Comparison of ENCODE assay signal across 12 cellular contexts in genomic region chr15:28456476-28457395, GRCh38.
A peak's percentile ranks its signal among the peaks of the same experiment; 100 is the strongest.
DNase-seq lines count a peak whose midpoint lies in the region; ATAC-seq and TF ChIP-seq lines count a peak whose summit lies in the region.
"Had no signal": no experiment of that assay in that cellular context is flagged by ENCODE, and none has a peak within 500 bp of the region (broad histone marks: within the 10 kb centered on the region; RNA-seq: fewer than 3 reads in every experiment).

No MANE protein-coding gene starts in this region.

- H3K27ac ChIP-seq in right atrium auricular region (no peak overlapping the region), vagina (no peak overlapping the region), foreskin keratinocyte (no peak overlapping the region)
- H3K27ac ChIP-seq: gastroesophageal sphincter, tibial artery had no signal

- DNase-seq in Right ventricle myocardium superior (peak; percentile 39), right atrium auricular region (ENCODE audit: low spot score) (no peak), dedifferentiated amniotic fluid mesenchymal stem cell (ENCODE audit: extremely low spot score) (peak; percentile 14), mucosa of gallbladder (ENCODE audit: low spot score) (peak; percentile 15), vagina (ENCODE audit: extremely low spot score in 2 of 2) (peak; percentile 85 to 96), foreskin keratinocyte (no peak), T1000 (lab: John Stamatoyannopoulos, UW) (no peak), T-helper 9 cell (no peak)
- DNase-seq: activated CD4-positive, alpha-beta T cell treated with anti-CD3 and anti-CD28 coated beads for 4 hours; activated T-cell treated with anti-CD3 and anti-CD28 coated beads, Interleukin-2, amount 50 U/mL, for 72 hours; tibial artery had no signal

- no peak for TF ChIP-seq CTCF in right atrium auricular region (IDR thresholded peaks at IDR 0.05)
- no peak for TF ChIP-seq CTCF in vagina (IDR thresholded peaks at IDR 0.05)
- TF ChIP-seq CTCF in foreskin keratinocyte (conservative IDR thresholded peaks at IDR 0.05) = no peak

- TF ChIP-seq POLR2A in vagina (IDR thresholded peaks at IDR 0.05) = no peak

- H3K27me3 ChIP-seq in right atrium auricular region = no peaks in the 10 kb centered on the region
- H3K27me3 ChIP-seq in vagina = no peaks in the 10 kb centered on the region
- peaks cover 2% of the 10 kb centered on the region for H3K27me3 ChIP-seq in foreskin keratinocyte

- H3K4me1 ChIP-seq in right atrium auricular region (peaks cover 0 to 5% of the 10 kb centered on the region in 2 donors), vagina (no peaks in the 10 kb centered on the region), foreskin keratinocyte (no peaks in the 10 kb centered on the region)

- H3K4me3 ChIP-seq in right atrium auricular region = no peak overlapping the region
- no peak overlapping the region for H3K4me3 ChIP-seq in vagina
- H3K4me3 ChIP-seq: gastroesophageal sphincter, tibial artery had no signal

- no peak for ATAC-seq in Right ventricle myocardium superior (ENCODE audit: poor library complexity)
- ATAC-seq in foreskin keratinocyte = no peak
- ATAC-seq: activated T-cell treated with anti-CD3 and anti-CD28 coated beads, Interleukin-2, amount 50 U/mL, for 72 hours; gastroesophageal sphincter had no signal

- no peaks in the 10 kb centered on the region for H3K9me3 ChIP-seq in right atrium auricular region
- H3K9me3 ChIP-seq in vagina = no peaks in the 10 kb centered on the region
- H3K9me3 ChIP-seq: gastroesophageal sphincter had no signal

- H3K36me3 ChIP-seq in right atrium auricular region (no peaks in the 10 kb centered on the region), vagina (no peaks in the 10 kb centered on the region)
- H3K36me3 ChIP-seq: gastroesophageal sphincter, tibial artery had no signal

- intact Hi-C loops in Right ventricle myocardium superior (cut with DNase I) = no loop called here
- intact Hi-C loops in vagina (cut with DNase I) = no loop called here

Comparison
In these comparisons a context has a peak if more than half of its experiments do, and no peak if none do; other contexts are left out.
1. DNase-seq: peak in Right ventricle myocardium superior (single experiment), dedifferentiated amniotic fluid mesenchymal stem cell (single experiment), mucosa of gallbladder (single experiment) and vagina (2 of 2); none in right atrium auricular region (single experiment), foreskin keratinocyte (0 of 2), T1000 (single experiment) and T-helper 9 cell (single experiment).